In genomic region chr11:99368579-99368978, GRCh38 we compare ENCODE assay signal across 23 cellular contexts.
DNase-seq lines count a peak whose midpoint lies in the region; ATAC-seq and TF ChIP-seq lines count a peak whose summit lies in the region.
"Had no signal": no experiment of that assay in that cellular context is flagged by ENCODE, and none has a peak within 500 bp of the region (broad histone marks: within the 10 kb centered on the region; RNA-seq: fewer than 3 reads in every experiment).

No MANE protein-coding gene starts in this region.

- H3K36me3 Mint-ChIP-seq in progenitor cell of endocrine pancreas (ENCODE audit: insufficient read depth), result no peaks in the 10 kb centered on the region
- H3K36me3 Mint-ChIP-seq: activated naive CD4-positive, alpha-beta T cell treated with anti-CD3 and anti-CD28 coated beads, Interleukin-2, amount 50 U/mL, for 72 hours; CD4-positive, alpha-beta memory T cell had no signal

- no peaks in the 10 kb centered on the region for H3K9me3 Mint-ChIP-seq in progenitor cell of endocrine pancreas (ENCODE audit: low read depth)
- H3K9me3 Mint-ChIP-seq: activated B cell treated with CpG ODN at 0.5 μM for 24 hours, H9 had no signal

- CTCF ChIA-PET in RWPE1 (lab: Yijun Ruan, JAX), result no interaction called here

- H3K4me1 Mint-ChIP-seq in progenitor cell of endocrine pancreas (ENCODE audit: low read depth), result peaks cover 2% of the 10 kb centered on the region
- H3K4me1 Mint-ChIP-seq: activated B cell treated with CpG ODN at 0.5 μM for 24 hours; CD4-positive, alpha-beta memory T cell had no signal

- WGBS in lung, 2 donors, result 68 to 86% methylated on average over 5 of the region's 5 CpGs

- H3K4me3 Mint-ChIP-seq in progenitor cell of endocrine pancreas (ENCODE audit: low read depth), result no peak overlapping the region
- H3K4me3 Mint-ChIP-seq: activated B cell treated with CpG ODN at 0.5 μM for 24 hours; activated T-cell treated with anti-CD3 and anti-CD28 coated beads, Interleukin-2, amount 50 U/mL, for 72 hours; CD4-positive, alpha-beta memory T cell; H9; T-helper 2 cell treated with Interferon-gamma antibody and Interleukin-4, amounts not matched to agents 5 μg/mL and 100 μg/mL, for 36 hours had no signal

- H3K4me1 ChIP-seq in lung (ENCODE audit: control insufficient read depth in 2 of 2, insufficient read depth in 2 of 2, low read length in 2 of 2), result no peaks in the 10 kb centered on the region
- H3K4me1 ChIP-seq: esophagus squamous epithelium, SJSA1 had no signal

- H3K4me3 ChIP-seq in epithelial cell of esophagus (ENCODE audit: low read length), result no peak overlapping the region
- H3K4me3 ChIP-seq in lung, result no peak overlapping the region
- H3K4me3 ChIP-seq: esophagus squamous epithelium, SJSA1 had no signal

- no peaks in the 10 kb centered on the region for H3K36me3 ChIP-seq in lung (ENCODE audit: control insufficient read depth in 2 of 2, insufficient read depth in 2 of 2, low read length in 2 of 2)
- H3K36me3 ChIP-seq: esophagus squamous epithelium, SJSA1 had no signal

- H3K27me3 ChIP-seq in lung (ENCODE audit: control insufficient read depth, insufficient read depth), result no peaks in the 10 kb centered on the region
- H3K27me3 ChIP-seq: esophagus squamous epithelium, SJSA1 had no signal

- H3K27me3 Mint-ChIP-seq in progenitor cell of endocrine pancreas, result no peaks in the 10 kb centered on the region
- H3K27me3 Mint-ChIP-seq: activated B cell treated with CpG ODN at 0.5 μM for 24 hours; CD4-positive, alpha-beta memory T cell had no signal

- no peaks in the 10 kb centered on the region for H3K9me3 ChIP-seq in lung (ENCODE audit: control insufficient read depth in 2 of 2, insufficient read depth in 1 of 2, low read length in 1 of 2)
- H3K9me3 ChIP-seq: esophagus squamous epithelium, SJSA1 had no signal

- H3K27ac ChIP-seq in RWPE1 (no peak overlapping the region), lung (ENCODE audit: low read depth in 1 of 2, low read length in 1 of 2) (no peak overlapping the region)
- H3K27ac ChIP-seq: esophagus squamous epithelium, SJSA1 had no signal

- TF ChIP-seq CTCF in RWPE1 (conservative IDR thresholded peaks at IDR 0.05; ENCODE audit: low read depth) (no peak), epithelial cell of esophagus (IDR thresholded peaks at IDR 0.05; ENCODE audit: insufficient read depth, low read depth, low read length, missing control alignments) (no peak), lung (IDR thresholded peaks at IDR 0.05; ENCODE audit: control extremely low read depth, extremely low read depth) (no peak), omental fat pad (IDR thresholded peaks at IDR 0.05) (no peak), progenitor cell of endocrine pancreas (IDR thresholded peaks at IDR 0.05; ENCODE audit: unreplicated experiment) (no peak)

- ATAC-seq in lung (ENCODE audit: insufficient read depth, low FRiP score) (peak; percentile 45), omental fat pad (ENCODE audit: low FRiP score) (no peak), HG03097 (IDR thresholded peaks at IDR 0.05; ENCODE audit: low FRiP score, unreplicated experiment) (no peak)
- ATAC-seq: activated naive CD4-positive, alpha-beta T cell treated with anti-CD3 and anti-CD28 coated beads, Interleukin-2, amount 50 U/mL, for 72 hours; activated T-cell treated with anti-CD3 and anti-CD28 coated beads, Interleukin-2, amount 50 U/mL, for 72 hours; sciatic nerve had no signal

- POLR2A ChIA-PET in RWPE1 (lab: Yijun Ruan, JAX; ENCODE audit: low non-redundant PET), result no interaction called here

- H3K27ac Mint-ChIP-seq in progenitor cell of endocrine pancreas, result no peak overlapping the region
- H3K27ac Mint-ChIP-seq: activated B cell treated with CpG ODN at 0.5 μM for 24 hours; activated naive CD4-positive, alpha-beta T cell treated with anti-CD3 and anti-CD28 coated beads, Interleukin-2, amount 50 U/mL, for 72 hours; activated T-cell treated with anti-CD3 and anti-CD28 coated beads, Interleukin-2, amount 50 U/mL, for 72 hours; CD4-positive, alpha-beta memory T cell; H9; T-helper 2 cell treated with Interferon-gamma antibody and Interleukin-4, amounts not matched to agents 5 μg/mL and 100 μg/mL, for 36 hours had no signal

- DNase-seq in ELR (ENCODE audit: low read depth) (peak; percentile 20), RWPE1 (ENCODE audit: low spot score) (peak; percentile 2), epithelial cell of esophagus (ENCODE audit: low read depth) (peak; percentile 67), lung (ENCODE audit: low spot score) (no peak), omental fat pad (ENCODE audit: low spot score) (no peak), hepatic stellate cell (ENCODE audit: low spot score) (no peak), progenitor cell of endocrine pancreas (ENCODE audit: low spot score, unreplicated experiment) (no peak)
- DNase-seq: activated B cell treated with CpG ODN at 0.5 μM for 24 hours; activated T-cell treated with anti-CD3 and anti-CD28 coated beads, Interleukin-2, amount 50 U/mL, for 72 hours; CD4-positive, alpha-beta memory T cell; esophagus squamous epithelium; H9; hypothalamus; KBM-7; NCI-H1048; NCI-H526; nucleus accumbens; stimulated activated CD4-positive, alpha-beta T cell treated with anti-CD3 and anti-CD28 coated beads, Interleukin-4, amount 100 ng/mL, for 1 hour had no signal

Comparison
In these comparisons a context has a peak if more than half of its experiments do, and no peak if none do; other contexts are left out.
1. DNase-seq: peak in ELR (single experiment), RWPE1 (single experiment) and epithelial cell of esophagus (single experiment); none in lung (single experiment), omental fat pad (single experiment), hepatic stellate cell (single experiment) and progenitor cell of endocrine pancreas (single experiment).